Comparison of ENCODE assay signal across 18 cellular contexts in the genomic region with DNA sequence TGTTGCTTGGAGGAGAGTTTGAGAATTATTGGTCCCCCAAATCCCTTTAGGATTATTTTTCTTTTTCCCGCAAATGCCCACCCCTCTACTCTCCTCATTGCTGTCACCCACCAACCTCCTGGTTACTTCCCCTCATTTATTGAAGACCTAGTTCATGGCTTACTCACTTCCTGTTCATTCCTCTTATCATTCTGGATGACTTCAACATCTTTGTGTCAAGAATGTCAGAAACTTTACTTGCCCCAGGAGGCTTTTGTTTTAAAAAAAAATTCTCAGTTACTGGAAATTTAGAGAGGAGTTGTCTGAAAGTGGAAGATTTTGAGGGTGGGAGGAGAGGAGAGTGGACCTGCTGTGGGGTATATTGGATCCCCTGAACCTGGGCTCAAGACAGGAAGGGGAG.
DNase-seq lines count a peak whose midpoint lies in the region; ATAC-seq and TF ChIP-seq lines count a peak whose summit lies in the region.
"Had no signal": no experiment of that assay in that cellular context is flagged by ENCODE, and none has a peak within 500 bp of the region (broad histone marks: within the 10 kb centered on the region; RNA-seq: fewer than 3 reads in every experiment).

No MANE protein-coding gene starts in this region.

- POLR2A ChIA-PET in IMR-90 (lab: Charles Lee; ENCODE audit: unreplicated experiment) (no interaction called here), T-cell (lab: Charles Lee) (no interaction called here)

- no peak for TF ChIP-seq RAD21 in IMR-90 (IDR thresholded peaks at IDR 0.05; ENCODE audit: low read length)

- H3K56ac ChIP-seq in IMR-90 (ENCODE audit: extremely low read depth, insufficient read depth, low read length), result peak overlapping the region; percentile 59; the same call in 1 of the 2 replicates

- DNase-seq in IMR-90 (no peak), SJSA1 (ENCODE audit: low read depth in 1 of 2, low spot score in 2 of 2) (peak in 1 of 2 experiments; percentile 43), osteoblast (ENCODE audit: insufficient read length, low spot score, missing footprints) (no peak), Ammon's horn (ENCODE audit: low spot score) (no peak), NCI-H2081 (lab: John Stamatoyannopoulos, UW) (no peak), T-cell (no peak)
- DNase-seq: ACHN; C1 segment of cervical spinal cord; CD8-positive, alpha-beta T cell; Karpas-422; MG63; NCI-H1048; NCI-H1417 treated with DMSO at 0.1 percent for 48 hours; NCI-H187 treated with DMSO at 0.1 percent for 48 hours; NCI-H524; Right ventricle myocardium superior had no signal

- H4K5ac ChIP-seq in IMR-90 (ENCODE audit: low read depth, low read length), result no peak overlapping the region

- H2AK9ac ChIP-seq in IMR-90 (replicated peaks; ENCODE audit: low read depth, low read length, poor library complexity), result no peak overlapping the region

- peak overlapping the region; percentile 74 for H2BK20ac ChIP-seq in IMR-90 (ENCODE audit: low read depth, low read length)

- H3K4me3 Mint-ChIP-seq in T-cell, result no peak overlapping the region
- H3K4me3 Mint-ChIP-seq: CD8-positive, alpha-beta T cell had no signal

- H3K79me2 ChIP-seq in osteoblast (ENCODE audit: insufficient read depth, low read length), result no peaks in the 10 kb centered on the region

- H3K79me1 ChIP-seq in IMR-90 (ENCODE audit: low read depth in 1 of 2, low read length in 2 of 2), result no peaks in the 10 kb centered on the region

- in situ Hi-C loops in IMR-90 (cut with MboI; ENCODE audit: low sequenced_read_pairs), result no loop called here

- 0 out of 2 replicates have a peak overlapping the region, but pooled peaks have one; percentile 4 for H3K23ac ChIP-seq in IMR-90 (ENCODE audit: low read depth, low read length)

- no peak overlapping the region for H3K27ac ChIP-seq in BLaER1 treated with 17β-estradiol and CSF1 and Interleukin-3, amounts not matched to agents 10 nM and 100 nM
- no peak overlapping the region; the same call in 1 of the 2 replicates for H3K27ac ChIP-seq in IMR-90 (ENCODE audit: insufficient read depth, low read length)
- peak overlapping the region; percentile 85 for H3K27ac ChIP-seq in SJSA1
- peak overlapping the region; percentile 28 for H3K27ac ChIP-seq in osteoblast (ENCODE audit: low read depth, low read length)

- H3K4me2 ChIP-seq in BLaER1 treated with 17β-estradiol and CSF1 and Interleukin-3, amounts not matched to agents 10 nM and 100 nM, result peak overlapping the region in 6 of 11 experiments; percentile 3 to 66 (median 44); a peak in 9 of 22 replicates
- no peak overlapping the region for H3K4me2 ChIP-seq in IMR-90 (ENCODE audit: low read depth, low read length)
- H3K4me2 ChIP-seq in osteoblast (ENCODE audit: insufficient read depth, low read length), result peak overlapping the region; percentile 6

- peak overlapping the region; percentile 32 for H2BK5ac ChIP-seq in IMR-90 (ENCODE audit: low read depth, low read length, poor library complexity, severe bottlenecking)

- H3K4me3 ChIP-seq in BLaER1 treated with 17β-estradiol and CSF1 and Interleukin-3, amounts not matched to agents 10 nM and 100 nM, result no peak overlapping the region
- H3K4me3 ChIP-seq in IMR-90 (ENCODE audit: insufficient read depth, low read depth, low read length), result no peak overlapping the region
- H3K4me3 ChIP-seq in SJSA1, result no peak overlapping the region
- H3K4me3 ChIP-seq in osteoblast (ENCODE audit: insufficient read depth, low read length), result no peak overlapping the region
- H3K4me3 ChIP-seq: MG63 had no signal

- H3K27ac Mint-ChIP-seq in T-cell, result no peak overlapping the region
- H3K27ac Mint-ChIP-seq: CD8-positive, alpha-beta T cell had no signal

- dilution Hi-C loops in IMR-90 (cut with HindIII; ENCODE audit: low sequenced_read_pairs, unreplicated experiment), result no loop called here

- no peak for TF ChIP-seq POLR2A in IMR-90 (IDR thresholded peaks at IDR 0.05; ENCODE audit: low read depth, low read length)

- H3K9me3 ChIP-seq in BLaER1 treated with 17β-estradiol and CSF1 and Interleukin-3, amounts not matched to agents 10 nM and 100 nM (replicated peaks in 1 of 11), result no peaks in the 10 kb centered on the region
- H3K9me3 ChIP-seq in IMR-90 (ENCODE audit: control insufficient read depth, insufficient read depth, low read length), result no peaks in the 10 kb centered on the region
- H3K9me3 ChIP-seq in SJSA1 (replicated peaks), result no peaks in the 10 kb centered on the region
- H3K9me3 ChIP-seq in osteoblast (ENCODE audit: low read depth, low read length), result no peaks in the 10 kb centered on the region
- H3K9me3 ChIP-seq: MG63 had no signal

- WGBS in IMR-90 (ENCODE audit: extremely low coverage in 2 of 2, insufficient read length in 1 of 2), 2 experiments, result no CpG with 5 or more reads among the region's 1 CpG

- H4K8ac ChIP-seq in IMR-90 (ENCODE audit: low read depth in 2 of 2, low read length in 2 of 2), result peak overlapping the region; percentile 27 to 79; a peak in 3 of 4 replicates

- peak overlapping the region; percentile 68 for H4K91ac ChIP-seq in IMR-90 (ENCODE audit: insufficient read depth, low read depth, low read length)

- no peak overlapping the region for H3K18ac ChIP-seq in IMR-90 (ENCODE audit: low read depth, low read length)

- no TSS peak for BruUV-seq in IMR-90 (replicated peaks; lab: Mats Ljungman, UMichigan)

- H2AK5ac ChIP-seq in IMR-90 (ENCODE audit: low read depth, low read length), result no peak overlapping the region; the same call in 1 of the 2 replicates

- H3K4ac ChIP-seq in IMR-90 (ENCODE audit: low read depth, low read length), result peak overlapping the region; percentile 84

- H3K9me1 ChIP-seq in IMR-90 (ENCODE audit: insufficient read depth, low read length), result peaks cover 9% of the 10 kb centered on the region; the same call in 1 of the 2 replicates

- H2BK15ac ChIP-seq in IMR-90 (ENCODE audit: low read depth, low read length), result no peak overlapping the region; the same call in 1 of the 3 replicates

- H3K9me3 Mint-ChIP-seq in T-cell, result no peaks in the 10 kb centered on the region
- H3K9me3 Mint-ChIP-seq: CD8-positive, alpha-beta T cell had no signal

- H2AFZ ChIP-seq in IMR-90 (replicated peaks; ENCODE audit: low read length, poor library complexity), result no peak overlapping the region
- no peak overlapping the region for H2AFZ ChIP-seq in osteoblast (ENCODE audit: low read length)

- H2BK120ac ChIP-seq in IMR-90 (ENCODE audit: low read depth, low read length), result peak overlapping the region; percentile 92

- H3K27me3 Mint-ChIP-seq in T-cell, result peaks cover 0 to 25% of the 10 kb centered on the region in 2 donors

- no peak overlapping the region for H3K9ac ChIP-seq in BLaER1 treated with 17β-estradiol and CSF1 and Interleukin-3, amounts not matched to agents 10 nM and 100 nM
- no peak overlapping the region for H3K9ac ChIP-seq in IMR-90 (ENCODE audit: low read depth, low read length)

- TF ChIP-seq CTCF in IMR-90 (conservative IDR thresholded peaks at IDR 0.05; ENCODE audit: low read depth, low read length) (no peak), osteoblast (IDR thresholded peaks at IDR 0.05; ENCODE audit: extremely low read depth, low read depth, low read length) (no peak)

- no peaks in the 10 kb centered on the region for H4K20me1 ChIP-seq in BLaER1 treated with 17β-estradiol and CSF1 and Interleukin-3, amounts not matched to agents 10 nM and 100 nM
- H4K20me1 ChIP-seq in IMR-90 (ENCODE audit: insufficient read depth, low read length) (no peaks in the 10 kb centered on the region), osteoblast (ENCODE audit: insufficient read depth, low read length) (no peaks in the 10 kb centered on the region)

- H3K36me3 ChIP-seq in BLaER1 treated with 17β-estradiol and CSF1 and Interleukin-3, amounts not matched to agents 10 nM and 100 nM, result no peaks in the 10 kb centered on the region
- no peaks in the 10 kb centered on the region for H3K36me3 ChIP-seq in IMR-90 (ENCODE audit: control insufficient read depth, insufficient read depth, low read length)
- H3K36me3 ChIP-seq in SJSA1, result no peaks in the 10 kb centered on the region
- H3K36me3 ChIP-seq in osteoblast (ENCODE audit: insufficient read depth, low read length), result no peaks in the 10 kb centered on the region
- H3K36me3 ChIP-seq: MG63 had no signal

- H3K27me3 ChIP-seq in BLaER1 treated with 17β-estradiol and CSF1 and Interleukin-3, amounts not matched to agents 10 nM and 100 nM, result no peaks in the 10 kb centered on the region
- H3K27me3 ChIP-seq in IMR-90 (ENCODE audit: control insufficient read depth, insufficient read depth, low read length) (no peaks in the 10 kb centered on the region; the same call in 1 of the 2 replicates), SJSA1 (replicated peaks) (no peaks in the 10 kb centered on the region), osteoblast (ENCODE audit: insufficient read depth, low read length) (peaks cover 12% of the 10 kb centered on the region)
- H3K27me3 ChIP-seq: MG63 had no signal

- H3K36me3 Mint-ChIP-seq in T-cell, result no peaks in the 10 kb centered on the region
- H3K36me3 Mint-ChIP-seq: CD8-positive, alpha-beta T cell had no signal

- peaks cover 0 to 14% (median 3%) of the 10 kb centered on the region in 10 experiments; a peak in 8 of 20 replicates for H3K4me1 ChIP-seq in BLaER1 treated with 17β-estradiol and CSF1 and Interleukin-3, amounts not matched to agents 10 nM and 100 nM
- H3K4me1 ChIP-seq in IMR-90 (ENCODE audit: control insufficient read depth, insufficient read depth, low read length) (no peaks in the 10 kb centered on the region), SJSA1 (replicated peaks) (peaks cover 24% of the 10 kb centered on the region), osteoblast (ENCODE audit: insufficient read depth, low read length) (peaks cover 11% of the 10 kb centered on the region)

- no peaks in the 10 kb centered on the region for H3K4me1 Mint-ChIP-seq in T-cell

- ATAC-seq in IMR-90 (ENCODE audit: low read depth) (no peak), T-cell (replicated peaks in 1 of 4) (no peak)
- ATAC-seq: CD8-positive, alpha-beta T cell; HCT116 had no signal

- CTCF ChIA-PET in IMR-90 (lab: Yijun Ruan, JAX), result no interaction called here
- CTCF ChIA-PET in T-cell (lab: Charles Lee), result no interaction called here

- intact Hi-C loops in IMR-90 (cut with micrococcal nuclease), result no loop called here

- peak overlapping the region; percentile 37 for H3K14ac ChIP-seq in IMR-90 (replicated peaks; ENCODE audit: low read depth, low read length)

TF ChIP-seq in IMR-90, 13 proteins besides CTCF, POLR2A, EP300 and RAD21 (continues in another document):
- TF ChIP-seq SMC3 (IDR thresholded peaks at IDR 0.05; ENCODE audit: low read depth, low read length), result no peak
- no peak for TF ChIP-seq CHD1 (IDR thresholded peaks at IDR 0.05; ENCODE audit: low read depth, low read length)
- TF ChIP-seq CEBPB (IDR thresholded peaks at IDR 0.05; ENCODE audit: low read depth, low read length), result no peak
- TF ChIP-seq MXI1 (IDR thresholded peaks at IDR 0.05; ENCODE audit: borderline replicate concordance, low read depth, low read length), result no peak

Comparison
In these comparisons a context has a peak if more than half of its experiments do, and no peak if none do; other contexts are left out.
1. H3K27ac ChIP-seq: peak in SJSA1 (single experiment) and osteoblast (single experiment); none in BLaER1 treated with 17β-estradiol and CSF1 and Interleukin-3, amounts not matched to agents 10 nM and 100 nM (0 of 11) and IMR-90 (single experiment).